In genomic region chr16:84952335-84953050, GRCh38 we compare ENCODE assay signal across 8 cellular contexts. TPM values are rescaled to one million over a fixed set of nuclear protein-coding genes. Genes with fewer than 3 reads are reported as not detected.
A peak's percentile ranks its signal among the peaks of the same experiment; 100 is the strongest.
DNase-seq lines count a peak whose midpoint lies in the region; ATAC-seq lines count a peak whose summit lies in the region.

No MANE protein-coding gene starts in this region.

- POLR2A ChIA-PET in activated CD8-positive, alpha-beta T cell treated with anti-CD3 and anti-CD28 coated beads, Interleukin-2, amount 10 ng/mL, durations not matched to agents 7 days and 5 days (lab: Charles Lee), result no interaction called here

- H3K4me1 ChIP-seq in mesodermal cell (ENCODE audit: control insufficient read depth, insufficient read depth, low read length, poor library complexity, severe bottlenecking), result peaks cover 13% of the 10 kb centered on the region

- ATAC-seq in HG03439 (IDR thresholded peaks at IDR 0.05; ENCODE audit: unreplicated experiment), result peak; percentile 60
- peak; percentile 83 for ATAC-seq in activated CD8-positive, alpha-beta T cell treated with anti-CD3 and anti-CD28 coated beads, Interleukin-2, amount 10 ng/mL, durations not matched to agents 7 days and 5 days
- ATAC-seq in effector memory CD8-positive, alpha-beta T cell (replicated peaks), result peak; percentile 82
- ATAC-seq in GM18519 (IDR thresholded peaks at IDR 0.05; ENCODE audit: low FRiP score, unreplicated experiment), result no peak

- no peak overlapping the region for H3K27ac Mint-ChIP-seq in activated CD8-positive, alpha-beta T cell treated with anti-CD3 and anti-CD28 coated beads, Interleukin-2, amount 10 ng/mL, durations not matched to agents 7 days and 5 days
- H3K27ac Mint-ChIP-seq in effector memory CD8-positive, alpha-beta T cell, result no peak overlapping the region

- H3K9me3 ChIP-seq in mesodermal cell (ENCODE audit: control insufficient read depth, low read length), result no peaks in the 10 kb centered on the region

- H3K27ac ChIP-seq in mesodermal cell (ENCODE audit: low read depth, low read length, severe bottlenecking), result peak overlapping the region; percentile 95

- H3K36me3 ChIP-seq in mesodermal cell (ENCODE audit: control insufficient read depth, insufficient read depth, low read length), result no peaks in the 10 kb centered on the region

- CTCF ChIA-PET in activated CD8-positive, alpha-beta T cell treated with anti-CD3 and anti-CD28 coated beads, Interleukin-2, amount 10 ng/mL, durations not matched to agents 7 days and 5 days (lab: Charles Lee), result interaction anchor here (0.7 to 6.7 kb wide), 29 partner anchors 10 to 330 kb away, joined by 3 to 136 read pairs (median 5); partner anchors contain the start of gene ZDHHC7

- DNase-seq in ELR (ENCODE audit: low read depth) (peak; percentile 87), NCI-H82 (lab: John Stamatoyannopoulos, UW) (peak; percentile 89)
- DNase-seq in activated CD8-positive, alpha-beta T cell treated with anti-CD3 and anti-CD28 coated beads, Interleukin-2, amount 10 ng/mL, durations not matched to agents 7 days and 5 days, result peak; percentile 81
- peak; percentile 71 to 75 (median 74) for DNase-seq in effector memory CD8-positive, alpha-beta T cell
- DNase-seq in stimulated activated CD8-positive, alpha-beta memory T cell treated with anti-CD3 and anti-CD28 coated beads, Interleukin-15, amount 100 ng/mL, for 24 hours (ENCODE audit: low read depth), result peak; percentile 31

- H3K9me3 Mint-ChIP-seq in activated CD8-positive, alpha-beta T cell treated with anti-CD3 and anti-CD28 coated beads, Interleukin-2, amount 10 ng/mL, durations not matched to agents 7 days and 5 days (ENCODE audit: insufficient read depth), result no peaks in the 10 kb centered on the region
- H3K9me3 Mint-ChIP-seq in effector memory CD8-positive, alpha-beta T cell, result no peaks in the 10 kb centered on the region

- peaks cover 6% of the 10 kb centered on the region for H3K4me1 Mint-ChIP-seq in activated CD8-positive, alpha-beta T cell treated with anti-CD3 and anti-CD28 coated beads, Interleukin-2, amount 10 ng/mL, durations not matched to agents 7 days and 5 days (ENCODE audit: low read depth)
- peaks cover 0 to 2% of the 10 kb centered on the region in 2 donors for H3K4me1 Mint-ChIP-seq in effector memory CD8-positive, alpha-beta T cell (ENCODE audit: low read depth in 2 of 2)

- H3K36me3 Mint-ChIP-seq in activated CD8-positive, alpha-beta T cell treated with anti-CD3 and anti-CD28 coated beads, Interleukin-2, amount 10 ng/mL, durations not matched to agents 7 days and 5 days (ENCODE audit: low read depth), result no peaks in the 10 kb centered on the region
- H3K36me3 Mint-ChIP-seq in effector memory CD8-positive, alpha-beta T cell (ENCODE audit: insufficient read depth), result no peaks in the 10 kb centered on the region

- 51 to 55% methylated on average over 11 of the region's 11 CpGs for WGBS in mesodermal cell (ENCODE audit: insufficient coverage in 2 of 2), 2 experiments

- no peak overlapping the region for H3K4me3 ChIP-seq in mesodermal cell (ENCODE audit: extremely low read depth, insufficient read depth, low read length, poor library complexity, severe bottlenecking)

- no peak overlapping the region for H3K4me3 Mint-ChIP-seq in activated CD8-positive, alpha-beta T cell treated with anti-CD3 and anti-CD28 coated beads, Interleukin-2, amount 10 ng/mL, durations not matched to agents 7 days and 5 days
- no peak overlapping the region for H3K4me3 Mint-ChIP-seq in effector memory CD8-positive, alpha-beta T cell

- peaks cover 7% of the 10 kb centered on the region for H3K27me3 Mint-ChIP-seq in activated CD8-positive, alpha-beta T cell treated with anti-CD3 and anti-CD28 coated beads, Interleukin-2, amount 10 ng/mL, durations not matched to agents 7 days and 5 days (ENCODE audit: low read depth)
- H3K27me3 Mint-ChIP-seq in effector memory CD8-positive, alpha-beta T cell, result peaks cover 0 to 11% of the 10 kb centered on the region in 2 donors

RNA-seq across cellular contexts. Expression of gene ZDHHC7, which starts 58.8 kb away (rescaled TPM):
- total RNA-seq in activated CD8-positive, alpha-beta T cell treated with anti-CD3 and anti-CD28 coated beads, Interleukin-2, amount 10 ng/mL, durations not matched to agents 7 days and 5 days, result 10 to 100 TPM; 28.1 to 28.7 TPM
- polyA plus RNA-seq in mesodermal cell (2013, experiment 1 of 2), result 39.8 TPM
- 32.8 TPM for polyA plus RNA-seq in mesodermal cell (2013, experiment 2 of 2)

Comparison
In these comparisons a context has a peak if more than half of its experiments do, and no peak if none do; other contexts are left out.
1. DNase-seq: peak in every context shown above with its lines; median percentile 89 in NCI-H82; 87 in ELR; 81 in activated CD8-positive, alpha-beta T cell treated with anti-CD3 and anti-CD28 coated beads, Interleukin-2, amount 10 ng/mL, durations not matched to agents 7 days and 5 days; 74 in effector memory CD8-positive, alpha-beta T cell; 31 in stimulated activated CD8-positive, alpha-beta memory T cell treated with anti-CD3 and anti-CD28 coated beads, Interleukin-15, amount 100 ng/mL, for 24 hours.